Comparison of ENCODE assay signal across 8 cellular contexts in genomic region chr20:47357296-47358051, GRCh38. TPM values are rescaled to one million over a fixed set of nuclear protein-coding genes. Genes with fewer than 3 reads are reported as not detected.
A peak's percentile ranks its signal among the peaks of the same experiment; 100 is the strongest.
DNase-seq lines count a peak whose midpoint lies in the region; ATAC-seq and TF ChIP-seq lines count a peak whose summit lies in the region.

No MANE protein-coding gene starts in this region.

- POLR2A ChIA-PET in CD8-positive, alpha-beta memory T cell (lab: Charles Lee), result interaction anchor here (0.6 to 1.5 kb wide), 2 partner anchors 24 to 145 kb away, joined by 3 to 6 read pairs; partner anchors contain the start of gene NCOA3

- TF ChIP-seq EP300 in Ishikawa (IDR thresholded peaks at IDR 0.05; ENCODE audit: borderline replicate concordance) (peak; percentile 74), gastroesophageal sphincter (IDR thresholded peaks at IDR 0.05) (no peak)

- H3K36me3 ChIP-seq in CD8-positive, alpha-beta memory T cell (ENCODE audit: insufficient read depth, low read length), result no peaks in the 10 kb centered on the region
- no peaks in the 10 kb centered on the region for H3K36me3 ChIP-seq in gastroesophageal sphincter

- no peaks in the 10 kb centered on the region for H3K27me3 ChIP-seq in CD8-positive, alpha-beta memory T cell (ENCODE audit: insufficient read depth, low read length, poor library complexity, severe bottlenecking)
- no peaks in the 10 kb centered on the region for H3K27me3 ChIP-seq in gastroesophageal sphincter

- peak overlapping the region; percentile 68 for H3K4me3 ChIP-seq in CD8-positive, alpha-beta memory T cell (ENCODE audit: low read length)
- peak overlapping the region in 1 of 2 donors; percentile 38 for H3K4me3 ChIP-seq in gastroesophageal sphincter

- DNase-seq in CD8-positive, alpha-beta memory T cell, result peak; percentile 39 to 74 (median 61)
- peak; percentile 90 for DNase-seq in RPMI8226
- peak; percentile 60 for DNase-seq in activated gamma-delta T cell treated with Interleukin-2 at 50 U/mL for 16 hours
- DNase-seq in nucleus accumbens (lab: John Stamatoyannopoulos, UW), result peak in 55 of 56 donors; percentile 40 to 91 (median 79)
- DNase-seq in substantia nigra (lab: John Stamatoyannopoulos, UW), result peak; percentile 42 to 91 (median 73)

- H3K4me1 Mint-ChIP-seq in CD8-positive, alpha-beta memory T cell, result peaks cover 7 to 40% (median 22%) of the 10 kb centered on the region in 3 donors

- peak; percentile 68 to 76 for TF ChIP-seq POLR2A in gastroesophageal sphincter (IDR thresholded peaks at IDR 0.05)

- H3K27me3 Mint-ChIP-seq in CD8-positive, alpha-beta memory T cell, result peaks cover 0 to 4% of the 10 kb centered on the region in 2 donors

- no peaks in the 10 kb centered on the region for H3K9me3 ChIP-seq in CD8-positive, alpha-beta memory T cell (ENCODE audit: low read length)
- H3K9me3 ChIP-seq in gastroesophageal sphincter, result no peaks in the 10 kb centered on the region

- peaks cover 3 to 13% (median 5%) of the 10 kb centered on the region in 3 donors for H3K36me3 Mint-ChIP-seq in CD8-positive, alpha-beta memory T cell

- ATAC-seq in GM21367 (IDR thresholded peaks at IDR 0.05; ENCODE audit: unreplicated experiment), result peak; percentile 29
- peak; percentile 48 for ATAC-seq in gastroesophageal sphincter

- H3K4me3 Mint-ChIP-seq in CD8-positive, alpha-beta memory T cell, result peak overlapping the region in 6 of 7 donors; percentile 85 to 97 (median 94)

- CTCF ChIA-PET in CD8-positive, alpha-beta memory T cell (lab: Charles Lee), result interaction anchor here (1.1 to 4.5 kb wide), 5 partner anchors 10 to 161 kb away, joined by 4 to 30 read pairs (median 10); no protein-coding TSS in a partner anchor

- peak overlapping the region; percentile 89 for H3K27ac ChIP-seq in CD8-positive, alpha-beta memory T cell (ENCODE audit: low read depth, low read length)
- peak overlapping the region; percentile 86 to 100 (median 100) for H3K27ac ChIP-seq in gastroesophageal sphincter
- peak overlapping the region; percentile 100 for H3K27ac ChIP-seq in substantia nigra (ENCODE audit: low read depth, low read length, poor library complexity, severe bottlenecking)

- TF ChIP-seq RAD21 in Ishikawa (IDR thresholded peaks at IDR 0.05; ENCODE audit: low read depth), result peak; percentile 17; the same call in 1 of the 2 replicates

- peaks cover 65% of the 10 kb centered on the region for H3K4me1 ChIP-seq in CD8-positive, alpha-beta memory T cell (ENCODE audit: insufficient read depth, low read length)
- peaks cover 47 to 99% (median 87%) of the 10 kb centered on the region in 3 donors for H3K4me1 ChIP-seq in gastroesophageal sphincter

- no peak for TF ChIP-seq CTCF in gastroesophageal sphincter (IDR thresholded peaks at IDR 0.05)

- H3K27ac Mint-ChIP-seq in CD8-positive, alpha-beta memory T cell, result peak overlapping the region; percentile 93 to 99 (median 98)

- 0% methylated on average over 2 to 9 of the region's 30 CpGs for WGBS in gastroesophageal sphincter (ENCODE audit: low coverage in 1 of 2), 2 donors

- H3K9me3 Mint-ChIP-seq in CD8-positive, alpha-beta memory T cell, result no peaks in the 10 kb centered on the region

TF ChIP-seq in Ishikawa, 13 proteins besides CTCF, POLR2A, EP300 and RAD21:
- peak; percentile 68; the same call in 1 of the 2 replicates for TF ChIP-seq FOXM1 (IDR thresholded peaks at IDR 0.05; ENCODE audit: borderline replicate concordance, low read depth)
- TF ChIP-seq USF1 (IDR thresholded peaks at IDR 0.05), result no peak
- no peak for TF ChIP-seq ZBTB7A (IDR thresholded peaks at IDR 0.05; ENCODE audit: low read depth)
- TF ChIP-seq CREB1 (IDR thresholded peaks at IDR 0.05; ENCODE audit: low read depth), result no peak
- TF ChIP-seq EGR1 (IDR thresholded peaks at IDR 0.05), result no peak
- TF ChIP-seq TEAD4 (IDR thresholded peaks at IDR 0.05), result peak; percentile 39; the same call in 1 of the 2 replicates
- TF ChIP-seq YY1 (IDR thresholded peaks at IDR 0.05; ENCODE audit: low read depth), result peak; percentile 32
- TF ChIP-seq MAX (IDR thresholded peaks at IDR 0.05), result peak; percentile 95
- TF ChIP-seq NFIC (IDR thresholded peaks at IDR 0.05), result peak; percentile 56
- TF ChIP-seq TAF1 (IDR thresholded peaks at IDR 0.05; ENCODE audit: low read depth), result peak; percentile 32; the same call in 1 of the 2 replicates
- TF ChIP-seq TCF12 (IDR thresholded peaks at IDR 0.05; ENCODE audit: low read depth), result peak; percentile 78
- TF ChIP-seq CEBPB (IDR thresholded peaks at IDR 0.05), result 0 out of 2 replicates have a peak, but pooled peaks have one; percentile 7
- TF ChIP-seq REST (IDR thresholded peaks at IDR 0.05; ENCODE audit: low read depth), result no peak

RNA-seq across cellular contexts. Expression of gene ZMYND8, which starts 1.0 kb away (rescaled TPM):
- total RNA-seq in CD8-positive, alpha-beta memory T cell, result 10 to 100 TPM; 25.8 to 30.7 TPM
- polyA plus RNA-seq in CD8-positive, alpha-beta memory T cell, result 20.9 TPM
- 10 to 100 TPM; 32.2 to 78.9 (median 54.4) TPM for total RNA-seq in gastroesophageal sphincter
